Comparison of ENCODE assay signal across 21 cellular contexts in genomic region chr7:110568932-110569331, GRCh38.
DNase-seq lines count a peak whose midpoint lies in the region; TF ChIP-seq lines count a peak whose summit lies in the region.
"Had no signal": no experiment of that assay in that cellular context is flagged by ENCODE, and none has a peak within 500 bp of the region (broad histone marks: within the 10 kb centered on the region; RNA-seq: fewer than 3 reads in every experiment).

No MANE protein-coding gene starts in this region.

- H3K4me3 Mint-ChIP-seq in MCF 10A (ENCODE audit: unreplicated experiment) = no peak overlapping the region
- H3K4me3 Mint-ChIP-seq: activated T-cell treated with anti-CD3 and anti-CD28 coated beads, Interleukin-2, amount 50 U/mL, for 24 hours; mesothelial cell of epicardium; naive thymus-derived CD8-positive, alpha-beta T cell; stimulated activated naive B cell treated with anti-CD40 and anti-IgM and Interleukin-4, amounts not matched to agents 10 μg/mL and 1 μg/mL and 100 μg/mL, for 72 hours had no signal

- H3K4me3 ChIP-seq in mammary epithelial cell (replicated peaks in 1 of 3; ENCODE audit: insufficient read depth in 1 of 3, low read depth in 2 of 3, low read length in 3 of 3) = no peak overlapping the region
- H3K4me3 ChIP-seq: BLaER1 treated with 17β-estradiol and CSF1 and Interleukin-3, amounts not matched to agents 10 nM and 100 nM; body of pancreas; left ventricle myocardium inferior; smooth muscle cell had no signal

- no peak for TF ChIP-seq CTCF in mammary epithelial cell (conservative IDR thresholded peaks at IDR 0.05 in 1 of 2, IDR thresholded peaks at IDR 0.05 in 1 of 2; ENCODE audit: extremely low read depth in 1 of 2, insufficient read depth in 1 of 2, low read depth in 1 of 2, low read length in 2 of 2)
- no peak for TF ChIP-seq CTCF in MCF 10A (IDR thresholded peaks at IDR 0.05; ENCODE audit: unreplicated experiment)

- H3K9me3 Mint-ChIP-seq in MCF 10A (ENCODE audit: unreplicated experiment) = peaks cover 7% of the 10 kb centered on the region
- H3K9me3 Mint-ChIP-seq: activated T-cell treated with anti-CD3 and anti-CD28 coated beads, Interleukin-2, amount 50 U/mL, for 24 hours; mesothelial cell of epicardium; naive thymus-derived CD8-positive, alpha-beta T cell; stimulated activated naive B cell treated with anti-CD40 and anti-IgM and Interleukin-4, amounts not matched to agents 10 μg/mL and 1 μg/mL and 100 μg/mL, for 72 hours had no signal

- H3K36me3 ChIP-seq in mammary epithelial cell (ENCODE audit: insufficient read depth, low read length) = no peaks in the 10 kb centered on the region
- H3K36me3 ChIP-seq: BLaER1 treated with 17β-estradiol and CSF1 and Interleukin-3, amounts not matched to agents 10 nM and 100 nM; left ventricle myocardium inferior had no signal

- no peaks in the 10 kb centered on the region for H3K9me3 ChIP-seq in mammary epithelial cell (replicated peaks; ENCODE audit: insufficient read depth, low read length)
- H3K9me3 ChIP-seq: BLaER1 treated with 17β-estradiol and CSF1 and Interleukin-3, amounts not matched to agents 10 nM and 100 nM; body of pancreas; left ventricle myocardium inferior had no signal

- no peak overlapping the region for H3K27ac Mint-ChIP-seq in MCF 10A (ENCODE audit: low read depth, unreplicated experiment)
- H3K27ac Mint-ChIP-seq: activated T-cell treated with anti-CD3 and anti-CD28 coated beads, Interleukin-2, amount 50 U/mL, for 24 hours; mesothelial cell of epicardium; naive thymus-derived CD8-positive, alpha-beta T cell; stimulated activated naive B cell treated with anti-CD40 and anti-IgM and Interleukin-4, amounts not matched to agents 10 μg/mL and 1 μg/mL and 100 μg/mL, for 72 hours had no signal

- H3K27me3 Mint-ChIP-seq in MCF 10A (ENCODE audit: insufficient read depth, unreplicated experiment) = no peaks in the 10 kb centered on the region
- H3K27me3 Mint-ChIP-seq: activated T-cell treated with anti-CD3 and anti-CD28 coated beads, Interleukin-2, amount 50 U/mL, for 24 hours; naive thymus-derived CD8-positive, alpha-beta T cell; stimulated activated naive B cell treated with anti-CD40 and anti-IgM and Interleukin-4, amounts not matched to agents 10 μg/mL and 1 μg/mL and 100 μg/mL, for 72 hours had no signal

- peak overlapping the region; percentile 62 for H2AFZ ChIP-seq in mammary epithelial cell (ENCODE audit: low read depth, low read length)

- no peaks in the 10 kb centered on the region for H3K36me3 Mint-ChIP-seq in MCF 10A (ENCODE audit: insufficient read depth, unreplicated experiment)
- H3K36me3 Mint-ChIP-seq: mesothelial cell of epicardium; naive thymus-derived CD8-positive, alpha-beta T cell; stimulated activated naive B cell treated with anti-CD40 and anti-IgM and Interleukin-4, amounts not matched to agents 10 μg/mL and 1 μg/mL and 100 μg/mL, for 72 hours had no signal

- no peaks in the 10 kb centered on the region for H3K79me2 ChIP-seq in mammary epithelial cell (ENCODE audit: insufficient read depth, low read length)

- DNase-seq in mammary epithelial cell = peak; percentile 66
- DNase-seq in MCF 10A (ENCODE audit: unreplicated experiment) = no peak
- peak; percentile 25 for DNase-seq in NCI-H460 (ENCODE audit: extremely low read depth, low read depth)
- DNase-seq in epithelial cell of prostate (ENCODE audit: low read depth, low spot score) = no peak
- no peak for DNase-seq in NCI-H2171 (lab: John Stamatoyannopoulos, UW)
- no peak for DNase-seq in cortex of kidney (lab: John Stamatoyannopoulos, UW)
- no peak for DNase-seq in T-helper 9 cell
- DNase-seq: activated CD4-positive, alpha-beta T cell treated with anti-CD3 and anti-CD28 coated beads for 4 hours; activated T-cell treated with anti-CD3 and anti-CD28 coated beads, Interleukin-2, amount 50 U/mL, for 24 hours; body of pancreas; effector CD8-positive, alpha-beta T cell; foreskin fibroblast; left ventricle myocardium inferior; naive thymus-derived CD8-positive, alpha-beta T cell; NCI-H1105 treated with DMSO at 0.1 percent for 48 hours; NCI-H226; retina; stimulated activated naive B cell treated with anti-CD40 and anti-IgM and Interleukin-4, amounts not matched to agents 10 μg/mL and 1 μg/mL and 100 μg/mL, for 72 hours had no signal

- in situ Hi-C loops in mammary epithelial cell (cut with MboI; ENCODE audit: low sequenced_read_pairs in 2 of 2) = no loop called here

- peaks cover 14% of the 10 kb centered on the region for H3K4me1 Mint-ChIP-seq in MCF 10A (ENCODE audit: insufficient read depth, unreplicated experiment)
- H3K4me1 Mint-ChIP-seq: stimulated activated naive B cell treated with anti-CD40 and anti-IgM and Interleukin-4, amounts not matched to agents 10 μg/mL and 1 μg/mL and 100 μg/mL, for 72 hours had no signal

- dilution Hi-C loops in mammary epithelial cell (cut with HindIII; ENCODE audit: low sequenced_read_pairs) = no loop called here

- BruUV-seq in mammary epithelial cell (replicated peaks; lab: Mats Ljungman, UMichigan) = no TSS peak
- no TSS peak for BruUV-seq in MCF 10A (replicated peaks; lab: Mats Ljungman, UMichigan)

- H3K4me2 ChIP-seq in mammary epithelial cell (ENCODE audit: insufficient read depth, low read depth, low read length) = peak overlapping the region; percentile 2
- H3K4me2 ChIP-seq: BLaER1 treated with 17β-estradiol and CSF1 and Interleukin-3, amounts not matched to agents 10 nM and 100 nM; smooth muscle cell had no signal

- no peak overlapping the region for H3K9ac ChIP-seq in mammary epithelial cell (ENCODE audit: insufficient read depth, low read length)
- H3K9ac ChIP-seq: BLaER1 treated with 17β-estradiol and CSF1 and Interleukin-3, amounts not matched to agents 10 nM and 100 nM had no signal

- H3K4me1 ChIP-seq in mammary epithelial cell (ENCODE audit: insufficient read depth, low read length) = peaks cover 11% of the 10 kb centered on the region
- H3K4me1 ChIP-seq: BLaER1 treated with 17β-estradiol and CSF1 and Interleukin-3, amounts not matched to agents 10 nM and 100 nM; body of pancreas had no signal

- peak overlapping the region; percentile 42 for H3K27ac ChIP-seq in mammary epithelial cell (ENCODE audit: insufficient read depth, low read depth, low read length)
- peak overlapping the region; percentile 45 for H3K27ac ChIP-seq in epithelial cell of prostate
- H3K27ac ChIP-seq: BLaER1 treated with 17β-estradiol and CSF1 and Interleukin-3, amounts not matched to agents 10 nM and 100 nM; body of pancreas; left ventricle myocardium inferior had no signal

- intact Hi-C loops in mammary epithelial cell (cut with micrococcal nuclease) = loop anchor here (5.0 kb wide), 1 partner anchor 37 kb away; no protein-coding TSS in a partner anchor
- intact Hi-C loops in MCF 10A (cut with micrococcal nuclease) = loop anchor here (5.0 kb wide), 1 partner anchor 37 kb away; no protein-coding TSS in a partner anchor

- CTCF ChIA-PET in mammary epithelial cell (lab: Charles Lee; ENCODE audit: low non-redundant PET) = no interaction called here
- CTCF ChIA-PET in MCF 10A (lab: Yijun Ruan, JAX) = no interaction called here

- H4K20me1 ChIP-seq in mammary epithelial cell (ENCODE audit: insufficient read depth, low read length) = no peaks in the 10 kb centered on the region
- H4K20me1 ChIP-seq: BLaER1 treated with 17β-estradiol and CSF1 and Interleukin-3, amounts not matched to agents 10 nM and 100 nM had no signal

- H3K27me3 ChIP-seq in mammary epithelial cell (ENCODE audit: insufficient read depth, low read length) = no peaks in the 10 kb centered on the region
- H3K27me3 ChIP-seq: BLaER1 treated with 17β-estradiol and CSF1 and Interleukin-3, amounts not matched to agents 10 nM and 100 nM; body of pancreas had no signal

- POLR2A ChIA-PET in MCF 10A (lab: Yijun Ruan, JAX) = interaction anchor here (0.5 kb wide), 1 partner anchor 289 kb away, joined by 3 read pairs; no protein-coding TSS in a partner anchor

- 6% methylated on average over 6 of the region's 6 CpGs for WGBS in mammary epithelial cell (ENCODE audit: low coverage, missing lambda C conversion rate)

Comparison
In these comparisons a context has a peak if more than half of its experiments do, and no peak if none do; other contexts are left out.
1. DNase-seq: peak in mammary epithelial cell (single experiment) and NCI-H460 (single experiment); none in MCF 10A (single experiment), epithelial cell of prostate (single experiment), NCI-H2171 (single experiment), cortex of kidney (single experiment) and T-helper 9 cell (single experiment).